In genomic region chr22:41596776-41597634, GRCh38 we compare ENCODE assay signal across 8 cellular contexts. TPM values are rescaled to one million over a fixed set of nuclear protein-coding genes. Genes with fewer than 3 reads are reported as not detected.
DNase-seq lines count a peak whose midpoint lies in the region; ATAC-seq and TF ChIP-seq lines count a peak whose summit lies in the region.

No MANE protein-coding gene starts in this region.

- peaks cover 10 to 12% of the 10 kb centered on the region in 2 experiments for H3K36me3 ChIP-seq in trophoblast cell (ENCODE audit: control insufficient read depth in 1 of 2, insufficient read depth in 2 of 2, low read length in 2 of 2)

- H2AK5ac ChIP-seq in trophoblast cell (ENCODE audit: low read length): no peak overlapping the region

- no peaks in the 10 kb centered on the region for H3K79me2 ChIP-seq in trophoblast cell (ENCODE audit: control insufficient read depth, insufficient read depth, low read length, poor library complexity)

- ATAC-seq in activated naive CD8-positive, alpha-beta T cell treated with anti-CD3 and anti-CD28 coated beads, Interleukin-2, amount 10 ng/mL, durations not matched to agents 7 days and 5 days (ENCODE audit: low read depth): peak; percentile 82
- peak; percentile 91 for ATAC-seq in Right ventricle myocardium superior (ENCODE audit: poor library complexity)
- no peak for ATAC-seq in GM21825 (IDR thresholded peaks at IDR 0.05; ENCODE audit: unreplicated experiment)
- no peak for ATAC-seq in HG03571 (IDR thresholded peaks at IDR 0.05; ENCODE audit: unreplicated experiment)

- no peak overlapping the region for H3K4ac ChIP-seq in trophoblast cell (ENCODE audit: low read depth, low read length)

- no peak overlapping the region for H3K23ac ChIP-seq in trophoblast cell (ENCODE audit: low read length)

- peaks cover 14% of the 10 kb centered on the region for H3K36me3 Mint-ChIP-seq in activated naive CD8-positive, alpha-beta T cell treated with anti-CD3 and anti-CD28 coated beads, Interleukin-2, amount 10 ng/mL, durations not matched to agents 7 days and 5 days

- no peak overlapping the region for H3K18ac ChIP-seq in trophoblast cell (ENCODE audit: low read length)

- H3K79me1 ChIP-seq in trophoblast cell (ENCODE audit: low read length): no peaks in the 10 kb centered on the region

- no peak overlapping the region for H3K9ac ChIP-seq in trophoblast cell (ENCODE audit: low read length)

- no peak overlapping the region for H2BK5ac ChIP-seq in trophoblast cell (ENCODE audit: low read depth, low read length, poor library complexity)

- TF ChIP-seq CTCF in GM12864 (IDR thresholded peaks at IDR 0.05; ENCODE audit: low read depth, low read length, missing control alignments): peak; percentile 77

- H2AFZ ChIP-seq in trophoblast cell (ENCODE audit: insufficient read depth, low read length, poor library complexity): no peak overlapping the region

- no CpG with 5 or more reads among the region's 13 CpGs for WGBS in trophoblast cell (ENCODE audit: extremely low coverage, insufficient coverage, insufficient read length)

- H3K9me3 Mint-ChIP-seq in activated naive CD8-positive, alpha-beta T cell treated with anti-CD3 and anti-CD28 coated beads, Interleukin-2, amount 10 ng/mL, durations not matched to agents 7 days and 5 days: no peaks in the 10 kb centered on the region

- H3K4me3 Mint-ChIP-seq in activated naive CD8-positive, alpha-beta T cell treated with anti-CD3 and anti-CD28 coated beads, Interleukin-2, amount 10 ng/mL, durations not matched to agents 7 days and 5 days: no peak overlapping the region

- H3K4me3 ChIP-seq in GM12864 (ENCODE audit: low read depth, low read length) (no peak overlapping the region), trophoblast cell (ENCODE audit: low read depth, low read length) (no peak overlapping the region)

- no peak overlapping the region for H4K12ac ChIP-seq in trophoblast cell (ENCODE audit: low read depth, low read length)

- peak; percentile 75 for DNase-seq in AG08396 (ENCODE audit: low spot score)
- DNase-seq in GM12864 (ENCODE audit: low read depth): no peak
- DNase-seq in NCI-H748 treated with DMSO at 0.1 percent for 48 hours (lab: John Stamatoyannopoulos, UW): peak; percentile 34
- DNase-seq in activated naive CD8-positive, alpha-beta T cell treated with anti-CD3 and anti-CD28 coated beads, Interleukin-2, amount 10 ng/mL, durations not matched to agents 7 days and 5 days: peak; percentile 63
- DNase-seq in Right ventricle myocardium superior: peak; percentile 74
- DNase-seq in trophoblast cell: peak; percentile 16 to 47

- no peak overlapping the region for H4K8ac ChIP-seq in trophoblast cell (ENCODE audit: low read depth, low read length)

- intact Hi-C loops in Right ventricle myocardium superior (cut with DNase I): no loop called here

- H2BK12ac ChIP-seq in trophoblast cell (ENCODE audit: low read length): no peak overlapping the region

- POLR2A ChIA-PET in activated naive CD8-positive, alpha-beta T cell treated with anti-CD3 and anti-CD28 coated beads, Interleukin-2, amount 10 ng/mL, durations not matched to agents 7 days and 5 days (lab: Charles Lee): interaction anchor here (0.8 kb wide), 1 partner anchor 22 kb away, joined by 3 read pairs; no protein-coding TSS in a partner anchor

- H3K27ac ChIP-seq in trophoblast cell (ENCODE audit: low read depth, low read length): no peak overlapping the region

- H3K27me3 ChIP-seq in trophoblast cell (ENCODE audit: insufficient read depth, low read length): no peaks in the 10 kb centered on the region

- no peak overlapping the region for H3K27ac Mint-ChIP-seq in activated naive CD8-positive, alpha-beta T cell treated with anti-CD3 and anti-CD28 coated beads, Interleukin-2, amount 10 ng/mL, durations not matched to agents 7 days and 5 days

- no peaks in the 10 kb centered on the region for H3K27me3 Mint-ChIP-seq in activated naive CD8-positive, alpha-beta T cell treated with anti-CD3 and anti-CD28 coated beads, Interleukin-2, amount 10 ng/mL, durations not matched to agents 7 days and 5 days

- no peak overlapping the region for H3K14ac ChIP-seq in trophoblast cell (ENCODE audit: low read length)

- H3K4me2 ChIP-seq in trophoblast cell (ENCODE audit: low read length): no peak overlapping the region

- H3K4me1 Mint-ChIP-seq in activated naive CD8-positive, alpha-beta T cell treated with anti-CD3 and anti-CD28 coated beads, Interleukin-2, amount 10 ng/mL, durations not matched to agents 7 days and 5 days: peaks cover 6% of the 10 kb centered on the region

- H3K4me1 ChIP-seq in trophoblast cell (ENCODE audit: control insufficient read depth in 1 of 2, insufficient read depth in 2 of 2, low read length in 2 of 2): no peaks in the 10 kb centered on the region

- peaks cover 3% of the 10 kb centered on the region for H3K9me3 ChIP-seq in trophoblast cell (ENCODE audit: insufficient read depth, low read depth, low read length)

- H2BK120ac ChIP-seq in trophoblast cell (ENCODE audit: insufficient read depth, low read length, poor library complexity): no peak overlapping the region

- no peak overlapping the region for H4K91ac ChIP-seq in trophoblast cell (ENCODE audit: low read depth, low read length)

RNA-seq across cellular contexts. Expression of gene PMM1, which starts 7.4 kb away (rescaled TPM):
- total RNA-seq in activated naive CD8-positive, alpha-beta T cell treated with anti-CD3 and anti-CD28 coated beads, Interleukin-2, amount 10 ng/mL, durations not matched to agents 7 days and 5 days: 10 to 100 TPM; 39.0 to 42.9 TPM
- 13.9 TPM for total RNA-seq in Right ventricle myocardium superior
- 30.4 and 33.0 TPM in 2 replicates for polyA plus RNA-seq in trophoblast cell (2013)

RNA-seq across cellular contexts. Expression of gene DESI1, which starts 23.8 kb away (rescaled TPM):
- 10 to 100 TPM; 29.5 to 29.7 TPM for total RNA-seq in activated naive CD8-positive, alpha-beta T cell treated with anti-CD3 and anti-CD28 coated beads, Interleukin-2, amount 10 ng/mL, durations not matched to agents 7 days and 5 days
- total RNA-seq in Right ventricle myocardium superior: 38.4 TPM
- polyA plus RNA-seq in trophoblast cell (2013): 15.8 and 17.3 TPM in 2 replicates

RNA-seq across cellular contexts. Expression of gene XRCC6, which starts 24.1 kb away (rescaled TPM):
- total RNA-seq in activated naive CD8-positive, alpha-beta T cell treated with anti-CD3 and anti-CD28 coated beads, Interleukin-2, amount 10 ng/mL, durations not matched to agents 7 days and 5 days: 100 to 1,000 TPM; 215 to 222 TPM
- 143 TPM for total RNA-seq in Right ventricle myocardium superior
- polyA plus RNA-seq in trophoblast cell (2013): 228 and 236 TPM in 2 replicates

RNA-seq across cellular contexts. Expression of gene CSDC2, which starts 36.2 kb away (rescaled TPM):
- not detected for total RNA-seq in activated naive CD8-positive, alpha-beta T cell treated with anti-CD3 and anti-CD28 coated beads, Interleukin-2, amount 10 ng/mL, durations not matched to agents 7 days and 5 days
- total RNA-seq in Right ventricle myocardium superior: 252 TPM
- 3.1 TPM in 2 replicates for polyA plus RNA-seq in trophoblast cell (2013)

RNA-seq across cellular contexts. Expression of gene POLR3H, which starts 52.7 kb away (rescaled TPM):
- 10 to 100 TPM; 29.8 to 30.5 TPM for total RNA-seq in activated naive CD8-positive, alpha-beta T cell treated with anti-CD3 and anti-CD28 coated beads, Interleukin-2, amount 10 ng/mL, durations not matched to agents 7 days and 5 days
- 18.3 TPM for total RNA-seq in Right ventricle myocardium superior
- polyA plus RNA-seq in trophoblast cell (2013): 18.5 and 20.5 TPM in 2 replicates

Comparison
In these comparisons a context has a peak if more than half of its experiments do, and no peak if none do; other contexts are left out.
1. ATAC-seq: peak in activated naive CD8-positive, alpha-beta T cell treated with anti-CD3 and anti-CD28 coated beads, Interleukin-2, amount 10 ng/mL, durations not matched to agents 7 days and 5 days (single experiment) and Right ventricle myocardium superior (single experiment); none in GM21825 (single experiment) and HG03571 (single experiment).